16 cellular contexts compared by ENCODE assay signal in genomic region chr16:66489818-66490217, GRCh38.
"Had no signal": no experiment of that assay in that cellular context is flagged by ENCODE, and none has a peak within 500 bp of the region (broad histone marks: within the 10 kb centered on the region; RNA-seq: fewer than 3 reads in every experiment).

No MANE protein-coding gene starts in this region.

- H3K9me3 Mint-ChIP-seq: activated naive CD4-positive, alpha-beta T cell treated with anti-CD3 and anti-CD28 coated beads for 36 hours; activated T-helper 2 cell treated with anti-CD3 and anti-CD28 coated beads, Interferon-gamma antibody, Interleukin-2, Interleukin-4, amounts not matched to agents 10 μg/mL and 5 μg/mL and 100 μg/mL, durations not matched to agents 14 hours and 24 hours and 36 hours; memory B cell; T-helper 1 cell treated with Interleukin-12 subunit alpha and Interleukin-12 subunit beta and Interleukin-4 antibody, amounts not matched to agents 30 μg/mL and 1 μg/mL, for 36 hours had no signal

- H3K4me3 Mint-ChIP-seq: activated naive CD4-positive, alpha-beta T cell treated with anti-CD3 and anti-CD28 coated beads for 36 hours; memory B cell; naive thymus-derived CD4-positive, alpha-beta T cell; stimulated activated naive B cell treated with anti-CD40 and anti-IgM and Interleukin-4, amounts not matched to agents 10 μg/mL and 1 μg/mL and 100 μg/mL, for 72 hours; T-helper 1 cell treated with Interleukin-12 subunit alpha and Interleukin-12 subunit beta and Interleukin-4 antibody, amounts not matched to agents 30 μg/mL and 1 μg/mL, for 36 hours had no signal

- H3K27ac Mint-ChIP-seq: activated naive CD4-positive, alpha-beta T cell treated with anti-CD3 and anti-CD28 coated beads for 36 hours; activated T-helper 2 cell treated with anti-CD3 and anti-CD28 coated beads, Interferon-gamma antibody, Interleukin-2, Interleukin-4, amounts not matched to agents 10 μg/mL and 5 μg/mL and 100 μg/mL, durations not matched to agents 14 hours and 24 hours and 36 hours; memory B cell; stimulated activated naive B cell treated with anti-CD40 and anti-IgM and Interleukin-4, amounts not matched to agents 10 μg/mL and 1 μg/mL and 100 μg/mL, for 72 hours; T-helper 1 cell treated with Interleukin-12 subunit alpha and Interleukin-12 subunit beta and Interleukin-4 antibody, amounts not matched to agents 30 μg/mL and 1 μg/mL, for 36 hours had no signal

- H3K27me3 Mint-ChIP-seq: naive thymus-derived CD4-positive, alpha-beta T cell had no signal

- H3K9me3 ChIP-seq: body of pancreas, esophagus muscularis mucosa, neutrophil, SJCRH30, spleen had no signal

- DNase-seq: activated CD4-positive, alpha-beta T cell treated with anti-CD3 and anti-CD28 coated beads, Interleukin-2, amount 50 U/mL, for 48 hours; activated CD4-positive, CD25-positive, alpha-beta regulatory T cell treated with anti-CD3 and anti-CD28 coated beads, Interleukin-2, amount 50 U/mL, for 72 hours; activated naive CD4-positive, alpha-beta T cell treated with anti-CD3 and anti-CD28 coated beads for 36 hours; central memory CD4-positive, alpha-beta T cell; cortex of kidney; naive thymus-derived CD4-positive, alpha-beta T cell; SJCRH30; spleen; stimulated activated CD4-positive, alpha-beta T cell treated with anti-CD3 and anti-CD28 coated beads, Interleukin-4, amount 100 ng/mL, for 4 hours; stimulated activated naive B cell treated with anti-CD40 and anti-IgM and Interleukin-4, amounts not matched to agents 10 μg/mL and 1 μg/mL and 100 μg/mL, for 72 hours had no signal

- H3K27ac ChIP-seq: body of pancreas, esophagus muscularis mucosa, SJCRH30 had no signal

- H3K4me3 ChIP-seq: body of pancreas, esophagus muscularis mucosa, SJCRH30, spleen had no signal

- ATAC-seq: body of pancreas; naive thymus-derived CD4-positive, alpha-beta T cell; stimulated activated naive B cell treated with anti-CD40 and anti-IgM and Interleukin-4, amounts not matched to agents 10 μg/mL and 1 μg/mL and 100 μg/mL, for 72 hours had no signal

- H3K36me3 ChIP-seq: neutrophil, SJCRH30, spleen had no signal

- H3K36me3 Mint-ChIP-seq: memory B cell; stimulated activated naive B cell treated with anti-CD40 and anti-IgM and Interleukin-4, amounts not matched to agents 10 μg/mL and 1 μg/mL and 100 μg/mL, for 72 hours had no signal

- H3K27me3 ChIP-seq: body of pancreas, esophagus muscularis mucosa, neutrophil, spleen had no signal
